16 cellular contexts compared by ENCODE assay signal in genomic region chr22:27648074-27648473, GRCh38.
DNase-seq lines count a peak whose midpoint lies in the region; ATAC-seq, FAIRE-seq and TF ChIP-seq lines count a peak whose summit lies in the region.
"Had no signal": no experiment of that assay in that cellular context is flagged by ENCODE, and none has a peak within 500 bp of the region (broad histone marks: within the 10 kb centered on the region; RNA-seq: fewer than 3 reads in every experiment).

No MANE protein-coding gene starts in this region.

- H3K36me3 Mint-ChIP-seq in progenitor cell of endocrine pancreas (ENCODE audit: insufficient read depth) = no peaks in the 10 kb centered on the region
- H3K36me3 Mint-ChIP-seq in T-helper 2 cell treated with Interferon-gamma antibody and Interleukin-4, amounts not matched to agents 5 μg/mL and 100 μg/mL, for 36 hours (ENCODE audit: low read depth) = no peaks in the 10 kb centered on the region
- H3K36me3 Mint-ChIP-seq: CD14-positive monocyte; CD4-positive, alpha-beta memory T cell had no signal

- CTCF ChIA-PET in HepG2 (lab: Yijun Ruan, JAX; ENCODE audit: low intra/inter-chr PET ratio, low total read pairs) (no interaction called here), A673 (lab: Charles Lee) (no interaction called here)

- no peak for TF ChIP-seq RAD21 in HepG2 (CRISPR knock-in tag; IDR thresholded peaks at IDR 0.05)

- H3K9me2 ChIP-seq in hepatocyte (replicated peaks; ENCODE audit: insufficient read depth) = no peaks in the 10 kb centered on the region

- H3K27me3 ChIP-seq in HepG2 (ENCODE audit: control insufficient read depth in 1 of 2, insufficient read depth in 2 of 2, low read length in 2 of 2) = peaks cover 0 to under 1% of the 10 kb centered on the region in 2 experiments; a peak in 1 of 5 replicates
- no peaks in the 10 kb centered on the region for H3K27me3 ChIP-seq in right lobe of liver
- no peaks in the 10 kb centered on the region for H3K27me3 ChIP-seq in hepatocyte
- no peaks in the 10 kb centered on the region for H3K27me3 ChIP-seq in A673 (replicated peaks; ENCODE audit: insufficient read depth, low read depth, low read length, poor library complexity)
- H3K27me3 ChIP-seq: BLaER1 had no signal

- H3K4me2 ChIP-seq in HepG2 (ENCODE audit: low read depth, low read length) = no peak overlapping the region
- H3K4me2 ChIP-seq in hepatocyte = no peak overlapping the region
- H3K4me2 ChIP-seq: A549, BLaER1, GM23338 had no signal

- no peak for TF ChIP-seq POLR2A in HepG2 (IDR thresholded peaks at IDR 0.05; ENCODE audit: insufficient read depth in 1 of 2, low read depth in 2 of 2, low read length in 2 of 2)
- TF ChIP-seq POLR2A in right lobe of liver (IDR thresholded peaks at IDR 0.05) = no peak

- H3K9ac ChIP-seq in HepG2 (ENCODE audit: insufficient read depth, low read depth, low read length) = no peak overlapping the region
- H3K9ac ChIP-seq: BLaER1 had no signal

- peaks cover 49% of the 10 kb centered on the region for H3K4me1 ChIP-seq in HepG2 (ENCODE audit: insufficient read depth, low read length)
- H3K4me1 ChIP-seq in right lobe of liver = peaks cover 0 to 6% (median 2%) of the 10 kb centered on the region in 4 donors
- H3K4me1 ChIP-seq in hepatocyte (ENCODE audit: insufficient read depth) = peaks cover 9% of the 10 kb centered on the region
- no peaks in the 10 kb centered on the region for H3K4me1 ChIP-seq in A673 (ENCODE audit: insufficient read depth, low read length, poor library complexity, severe bottlenecking)
- H3K4me1 ChIP-seq: A549, BLaER1 had no signal

- H3K4me1 Mint-ChIP-seq in progenitor cell of endocrine pancreas (ENCODE audit: low read depth) = peaks cover 22% of the 10 kb centered on the region
- no peaks in the 10 kb centered on the region for H3K4me1 Mint-ChIP-seq in T-helper 2 cell treated with Interferon-gamma antibody and Interleukin-4, amounts not matched to agents 5 μg/mL and 100 μg/mL, for 36 hours (ENCODE audit: low read depth)
- H3K4me1 Mint-ChIP-seq: CD14-positive monocyte; CD4-positive, alpha-beta memory T cell had no signal

- H3K4me3 ChIP-seq in HepG2 (replicated peaks in 1 of 3; ENCODE audit: insufficient read depth in 1 of 3, low read depth in 2 of 3, low read length in 3 of 3) (no peak overlapping the region), right lobe of liver (no peak overlapping the region), hepatocyte (no peak overlapping the region), A673 (ENCODE audit: low read depth, low read length, poor library complexity, severe bottlenecking) (no peak overlapping the region)
- H3K4me3 ChIP-seq: A549, BLaER1, GM23338 had no signal

- H3K79me2 ChIP-seq in HepG2 (ENCODE audit: insufficient read depth, low read length) (no peaks in the 10 kb centered on the region), hepatocyte (no peaks in the 10 kb centered on the region)

- peaks cover 9% of the 10 kb centered on the region for H3K27me3 Mint-ChIP-seq in progenitor cell of endocrine pancreas
- H3K27me3 Mint-ChIP-seq in T-helper 2 cell treated with Interferon-gamma antibody and Interleukin-4, amounts not matched to agents 5 μg/mL and 100 μg/mL, for 36 hours (ENCODE audit: low read depth) = no peaks in the 10 kb centered on the region

- H4K20me1 ChIP-seq in HepG2 (ENCODE audit: insufficient read depth, low read length) (no peaks in the 10 kb centered on the region), hepatocyte (ENCODE audit: insufficient read depth, poor library complexity, severe bottlenecking) (no peaks in the 10 kb centered on the region)
- H4K20me1 ChIP-seq: BLaER1 had no signal

- POLR2A ChIA-PET in HepG2 (lab: Yijun Ruan, JAX) (no interaction called here), A673 (lab: Charles Lee; ENCODE audit: low non-redundant PET) (no interaction called here)

- BruUV-seq in HepG2 (replicated peaks; lab: Mats Ljungman, UMichigan) (no TSS peak), A673 (replicated peaks; lab: Mats Ljungman, UMichigan) (no TSS peak)

- ATAC-seq in HepG2 = no peak
- ATAC-seq in right lobe of liver = no peak
- ATAC-seq: A549, GM23338 had no signal

- no peak for TF ChIP-seq CTCF in HepG2 (CRISPR knock-in tag; IDR thresholded peaks at IDR 0.05)
- TF ChIP-seq CTCF in right lobe of liver (IDR thresholded peaks at IDR 0.05) = no peak
- TF ChIP-seq CTCF in hepatocyte (IDR thresholded peaks at IDR 0.05; ENCODE audit: poor library complexity) = no peak
- TF ChIP-seq CTCF in progenitor cell of endocrine pancreas (IDR thresholded peaks at IDR 0.05; ENCODE audit: unreplicated experiment) = no peak
- TF ChIP-seq CTCF in A673 (conservative IDR thresholded peaks at IDR 0.05; ENCODE audit: low read depth, low read length) = no peak

- no peaks in the 10 kb centered on the region for H3K9me3 Mint-ChIP-seq in progenitor cell of endocrine pancreas (ENCODE audit: low read depth)
- H3K9me3 Mint-ChIP-seq in T-helper 2 cell treated with Interferon-gamma antibody and Interleukin-4, amounts not matched to agents 5 μg/mL and 100 μg/mL, for 36 hours = no peaks in the 10 kb centered on the region
- H3K9me3 Mint-ChIP-seq: CD14-positive monocyte, GM23338 had no signal

- peak overlapping the region; percentile 50 for H3K27ac Mint-ChIP-seq in progenitor cell of endocrine pancreas
- H3K27ac Mint-ChIP-seq in T-helper 2 cell treated with Interferon-gamma antibody and Interleukin-4, amounts not matched to agents 5 μg/mL and 100 μg/mL, for 36 hours = no peak overlapping the region
- H3K27ac Mint-ChIP-seq: CD14-positive monocyte; CD4-positive, alpha-beta memory T cell; GM23338 had no signal

- no peaks in the 10 kb centered on the region for H3K9me3 ChIP-seq in HepG2 (ENCODE audit: low read length)
- H3K9me3 ChIP-seq in right lobe of liver = no peaks in the 10 kb centered on the region
- no peaks in the 10 kb centered on the region for H3K9me3 ChIP-seq in hepatocyte (ENCODE audit: low read depth)
- no peaks in the 10 kb centered on the region for H3K9me3 ChIP-seq in A673 (ENCODE audit: low read depth, low read length, poor library complexity, severe bottlenecking)
- H3K9me3 ChIP-seq: A549, BLaER1 had no signal

- no peak overlapping the region for H2AFZ ChIP-seq in HepG2 (ENCODE audit: low read length)
- H2AFZ ChIP-seq in hepatocyte = no peak overlapping the region
- H2AFZ ChIP-seq: GM23338 had no signal

- H3K27ac ChIP-seq in HepG2 (ENCODE audit: extremely low read length, insufficient read depth, low read length) (no peak overlapping the region), right lobe of liver (no peak overlapping the region), hepatocyte (peak overlapping the region; percentile 66), A673 (ENCODE audit: low read depth, low read length, poor library complexity, severe bottlenecking) (no peak overlapping the region)
- H3K27ac ChIP-seq: 22Rv1, A549, BLaER1 had no signal

- H3K36me3 ChIP-seq in HepG2 (replicated peaks in 1 of 2; ENCODE audit: control insufficient read depth in 1 of 2, insufficient read depth in 2 of 2, low read length in 2 of 2) (no peaks in the 10 kb centered on the region), right lobe of liver (no peaks in the 10 kb centered on the region), hepatocyte (replicated peaks; ENCODE audit: insufficient read depth, low read depth) (no peaks in the 10 kb centered on the region), A673 (ENCODE audit: insufficient read depth, low read length, poor library complexity, severe bottlenecking) (no peaks in the 10 kb centered on the region)
- H3K36me3 ChIP-seq: BLaER1 had no signal

- intact Hi-C loops in HepG2 (cut with micrococcal nuclease; ENCODE audit: unreplicated experiment) = no loop called here
- intact Hi-C loops in right lobe of liver (cut with DNase I) = no loop called here
- intact Hi-C loops in A673 (cut with micrococcal nuclease; ENCODE audit: unreplicated experiment) = no loop called here

- TF ChIP-seq EP300 in HepG2 (IDR thresholded peaks at IDR 0.05; ENCODE audit: low read depth in 2 of 2, low read length in 2 of 2) = no peak
- no peak for TF ChIP-seq EP300 in HepG2 (CRISPR knock-in tag; IDR thresholded peaks at IDR 0.05; ENCODE audit: borderline replicate concordance)

- WGBS in HepG2 (ENCODE audit: low lambda C conversion rate) = 72% methylated on average over 3 of the region's 3 CpGs
- 100% methylated on average over 3 of the region's 3 CpGs for WGBS in right lobe of liver (ENCODE audit: insufficient coverage, low coverage, low lambda C conversion rate, missing lambda C conversion rate)
- WGBS in hepatocyte (ENCODE audit: low lambda C conversion rate, missing lambda C conversion rate) = 98% methylated on average over 3 of the region's 3 CpGs

- no peak for DNase-seq in HepG2 (ENCODE audit: low spot score)
- DNase-seq in right lobe of liver = no peak
- DNase-seq in hepatocyte (ENCODE audit: low spot score) = no peak
- no peak for DNase-seq in progenitor cell of endocrine pancreas (ENCODE audit: low spot score, unreplicated experiment)
- no peak for DNase-seq in A673 (ENCODE audit: low spot score)
- no peak for DNase-seq in SK-N-DZ (ENCODE audit: low spot score)
- DNase-seq in T-helper 2 cell treated with Interferon-gamma antibody and Interleukin-4, amounts not matched to agents 5 μg/mL and 100 μg/mL, for 36 hours (ENCODE audit: low spot score) = no peak
- DNase-seq: Calu3; CD4-positive, alpha-beta memory T cell; DMS79 treated with DMSO at 0.1 percent for 48 hours; GF-D8 had no signal

- no peak overlapping the region for H3K4me3 Mint-ChIP-seq in progenitor cell of endocrine pancreas (ENCODE audit: low read depth)
- H3K4me3 Mint-ChIP-seq in T-helper 2 cell treated with Interferon-gamma antibody and Interleukin-4, amounts not matched to agents 5 μg/mL and 100 μg/mL, for 36 hours = no peak overlapping the region
- H3K4me3 Mint-ChIP-seq: CD14-positive monocyte; CD4-positive, alpha-beta memory T cell; GM23338 had no signal

- FAIRE-seq in HepG2 (lab: Jason Lieb, UNC) = no peak
- FAIRE-seq: A549 had no signal

- in situ Hi-C loops in HepG2 (cut with HindIII; ENCODE audit: extremely low pct_ligation_motif_present, low pct_unique_long_range_greater_than_20kb) = loop anchor here (10.0 kb wide), 1 partner anchor 63 kb away; no protein-coding TSS in a partner anchor

TF ChIP-seq in HepG2, 621 proteins besides CTCF, POLR2A, EP300 and RAD21:
- no peak for TF ChIP-seq IRX3 (CRISPR knock-in tag; IDR thresholded peaks at IDR 0.05; ENCODE audit: borderline replicate concordance, low read depth)
- TF ChIP-seq ZNF512 (CRISPR knock-in tag; IDR thresholded peaks at IDR 0.05) = peak; percentile 87
